ENCODE assay signal across 8 cellular contexts in the genomic region with DNA sequence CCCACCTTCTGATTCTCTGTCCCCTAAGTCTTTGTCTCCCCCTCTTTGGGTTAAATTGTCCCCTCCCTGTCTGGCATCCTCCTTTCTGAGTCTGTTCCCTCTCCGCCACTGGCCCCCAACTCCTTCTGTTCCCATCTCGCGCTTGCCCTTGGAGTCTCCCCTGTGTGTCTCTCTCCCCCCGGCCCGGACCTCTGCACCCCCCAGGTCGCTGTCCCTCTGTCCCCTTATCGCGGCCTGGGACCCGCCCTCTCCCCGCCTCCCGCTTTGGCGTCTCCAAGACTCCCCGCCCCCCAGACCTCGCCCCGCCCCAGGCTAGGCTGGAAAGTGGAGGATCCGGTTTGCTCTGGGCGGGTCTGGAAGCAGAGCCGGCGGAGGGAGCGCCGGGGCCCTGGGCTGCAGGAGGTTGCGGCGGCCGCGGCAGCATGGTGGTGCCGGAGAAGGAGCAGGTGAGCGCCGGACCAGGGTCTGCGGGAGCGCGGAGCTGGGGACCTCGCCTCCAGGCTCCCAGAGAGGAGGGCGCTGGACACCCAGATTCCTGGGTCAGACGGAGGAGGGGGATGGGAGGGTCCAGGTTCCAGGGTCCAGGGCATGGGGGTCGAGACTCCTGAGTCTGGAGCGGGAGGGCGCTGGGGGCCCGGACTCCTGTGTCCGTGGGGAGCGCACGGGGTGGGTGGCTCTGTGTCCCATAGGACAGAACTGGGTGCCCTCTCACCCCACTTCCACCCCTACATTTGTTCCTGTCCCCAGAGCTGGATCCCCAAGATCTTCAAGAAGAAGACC. TPM values are rescaled to one million over a fixed set of nuclear protein-coding genes. Genes with fewer than 3 reads are reported as not detected.
A peak's percentile ranks its signal among the peaks of the same experiment; 100 is the strongest.
DNase-seq lines count a peak whose midpoint lies in the region; ATAC-seq, FAIRE-seq and TF ChIP-seq lines count a peak whose summit lies in the region.

A gene (plus strand): TSS at position 348 of the 780 bp plus-strand sequence. CDS start 75 bp downstream, at position 423.

- no peak for FAIRE-seq in HepG2 (lab: Jason Lieb, UNC)

- 3% methylated on average over 25 of the region's 41 CpGs for WGBS in HepG2 (ENCODE audit: low lambda C conversion rate)

- no TSS peak for BruUV-seq in HepG2 (replicated peaks; lab: Mats Ljungman, UMichigan)

- H3K27me3 ChIP-seq in WERI-Rb-1 (ENCODE audit: insufficient read depth, low read depth, severe bottlenecking): no peaks in the 10 kb centered on the region
- H3K27me3 ChIP-seq in duodenal mucosa (ENCODE audit: control insufficient read depth in 1 of 2, insufficient read depth in 2 of 2, low read length in 2 of 2): no peaks in the 10 kb centered on the region
- no peaks in the 10 kb centered on the region; a peak in 2 of 5 replicates for H3K27me3 ChIP-seq in HepG2 (ENCODE audit: control insufficient read depth in 1 of 2, insufficient read depth in 2 of 2, low read length in 2 of 2)

- TF ChIP-seq EP300 in HepG2 (IDR thresholded peaks at IDR 0.05; ENCODE audit: low read depth in 2 of 2, low read length in 2 of 2): no peak
- TF ChIP-seq EP300 in HepG2 (CRISPR knock-in tag; IDR thresholded peaks at IDR 0.05; ENCODE audit: borderline replicate concordance): no peak

- H3K9me3 ChIP-seq in WERI-Rb-1 (ENCODE audit: severe bottlenecking): no peaks in the 10 kb centered on the region
- H3K9me3 ChIP-seq in duodenal mucosa (ENCODE audit: control insufficient read depth in 1 of 2, low read length in 2 of 2): no peaks in the 10 kb centered on the region
- H3K9me3 ChIP-seq in HepG2 (ENCODE audit: low read length): no peaks in the 10 kb centered on the region

- H3K4me1 ChIP-seq in duodenal mucosa (ENCODE audit: control insufficient read depth in 1 of 2, insufficient read depth in 2 of 2, low read length in 2 of 2) (peaks cover 17 to 28% of the 10 kb centered on the region in 2 donors), HepG2 (ENCODE audit: insufficient read depth, low read length) (peaks cover 56% of the 10 kb centered on the region)

- H3K9ac ChIP-seq in duodenal mucosa (ENCODE audit: low read depth in 1 of 2, low read length in 2 of 2) (peak within 1 kb of the TSS; percentile 77 to 86), HepG2 (ENCODE audit: insufficient read depth, low read depth, low read length) (peak within 1 kb of the TSS; percentile 64)

- H3K27ac ChIP-seq in WERI-Rb-1 (peak within 1 kb of the TSS; percentile 71), duodenal mucosa (ENCODE audit: low read depth, low read length) (peak within 1 kb of the TSS; percentile 93), HepG2 (ENCODE audit: extremely low read length, insufficient read depth, low read length) (peak within 1 kb of the TSS; percentile 48)

- TF ChIP-seq RAD21 in HepG2 (CRISPR knock-in tag; IDR thresholded peaks at IDR 0.05): no peak

- peak; percentile 80 for DNase-seq in G401 (ENCODE audit: low spot score)
- peak; percentile 90 for DNase-seq in NCI-H2029 (lab: John Stamatoyannopoulos, UW)
- peak; percentile 94 for DNase-seq in WERI-Rb-1
- peak; percentile 61 for DNase-seq in HepG2 (ENCODE audit: low spot score)
- peak; percentile 63 to 78 for DNase-seq in stimulated activated CD4-positive, alpha-beta T cell treated with anti-CD3 and anti-CD28 coated beads, Interleukin-2, amount 100 ng/mL, for 24 hours
- no peak for DNase-seq in middle frontal gyrus (ENCODE audit: extremely low spot score, low spot score)

- no peak within 1 kb of the TSS for H2AFZ ChIP-seq in HepG2 (ENCODE audit: low read length)

- TF ChIP-seq POLR2A in HepG2 (IDR thresholded peaks at IDR 0.05; ENCODE audit: insufficient read depth in 1 of 2, low read depth in 2 of 2, low read length in 2 of 2): peak in 1 of 2 experiments; percentile 87; a peak in 2 of 4 replicates

- no peaks in the 10 kb centered on the region; the same call in 1 of the 2 replicates for H3K36me3 ChIP-seq in WERI-Rb-1
- no peaks in the 10 kb centered on the region for H3K36me3 ChIP-seq in duodenal mucosa (ENCODE audit: control insufficient read depth in 1 of 2, insufficient read depth in 2 of 2, low read length in 2 of 2)
- no peaks in the 10 kb centered on the region for H3K36me3 ChIP-seq in HepG2 (replicated peaks in 1 of 2; ENCODE audit: control insufficient read depth in 1 of 2, insufficient read depth in 2 of 2, low read length in 2 of 2)

- H4K20me1 ChIP-seq in HepG2 (ENCODE audit: insufficient read depth, low read length): no peaks in the 10 kb centered on the region

- H3K79me2 ChIP-seq in HepG2 (ENCODE audit: insufficient read depth, low read length): no peaks in the 10 kb centered on the region

- TF ChIP-seq CTCF in WERI-Rb-1 (IDR thresholded peaks at IDR 0.05; ENCODE audit: low read depth, low read length): no peak
- TF ChIP-seq CTCF in HepG2 (CRISPR knock-in tag; IDR thresholded peaks at IDR 0.05): no peak

- peak; percentile 83 for ATAC-seq in HepG2
- ATAC-seq in HG03457 (IDR thresholded peaks at IDR 0.05; ENCODE audit: unreplicated experiment): no peak

- in situ Hi-C loops in G401 (cut with HindIII; ENCODE audit: low sequenced_read_pairs): no loop called here
- in situ Hi-C loops in HepG2 (cut with HindIII; ENCODE audit: extremely low pct_ligation_motif_present, low pct_unique_long_range_greater_than_20kb): loop anchor here (5.0 kb wide), 1 partner anchor 40 kb away; no protein-coding TSS in a partner anchor

- intact Hi-C loops in HepG2 (cut with micrococcal nuclease; ENCODE audit: unreplicated experiment): loop anchor here (10.0 kb wide), 1 partner anchor 47 kb away; no protein-coding TSS in a partner anchor

- peak within 1 kb of the TSS; percentile 82 for H3K4me3 ChIP-seq in WERI-Rb-1 (ENCODE audit: low read depth, low read length)
- peak within 1 kb of the TSS; percentile 73 to 79 for H3K4me3 ChIP-seq in duodenal mucosa (ENCODE audit: low read depth in 1 of 2, low read length in 2 of 2)
- peak within 1 kb of the TSS; percentile 72 to 81 (median 73) for H3K4me3 ChIP-seq in HepG2 (replicated peaks in 1 of 3; ENCODE audit: insufficient read depth in 1 of 3, low read depth in 2 of 3, low read length in 3 of 3)

- POLR2A ChIA-PET in HepG2 (lab: Yijun Ruan, JAX): no interaction called here

- H3K4me2 ChIP-seq in HepG2 (ENCODE audit: low read depth, low read length): peak within 1 kb of the TSS; percentile 79

- CTCF ChIA-PET in HepG2 (lab: Yijun Ruan, JAX; ENCODE audit: low intra/inter-chr PET ratio, low total read pairs): no interaction called here

TF ChIP-seq in HepG2, 621 proteins besides CTCF, POLR2A, EP300 and RAD21 (continues in another document):
- TF ChIP-seq RARG (CRISPR knock-in tag; IDR thresholded peaks at IDR 0.05; ENCODE audit: low read depth) (no peak), DMAP1 (CRISPR knock-in tag; IDR thresholded peaks at IDR 0.05) (no peak)
- TF ChIP-seq, protein P1, sequence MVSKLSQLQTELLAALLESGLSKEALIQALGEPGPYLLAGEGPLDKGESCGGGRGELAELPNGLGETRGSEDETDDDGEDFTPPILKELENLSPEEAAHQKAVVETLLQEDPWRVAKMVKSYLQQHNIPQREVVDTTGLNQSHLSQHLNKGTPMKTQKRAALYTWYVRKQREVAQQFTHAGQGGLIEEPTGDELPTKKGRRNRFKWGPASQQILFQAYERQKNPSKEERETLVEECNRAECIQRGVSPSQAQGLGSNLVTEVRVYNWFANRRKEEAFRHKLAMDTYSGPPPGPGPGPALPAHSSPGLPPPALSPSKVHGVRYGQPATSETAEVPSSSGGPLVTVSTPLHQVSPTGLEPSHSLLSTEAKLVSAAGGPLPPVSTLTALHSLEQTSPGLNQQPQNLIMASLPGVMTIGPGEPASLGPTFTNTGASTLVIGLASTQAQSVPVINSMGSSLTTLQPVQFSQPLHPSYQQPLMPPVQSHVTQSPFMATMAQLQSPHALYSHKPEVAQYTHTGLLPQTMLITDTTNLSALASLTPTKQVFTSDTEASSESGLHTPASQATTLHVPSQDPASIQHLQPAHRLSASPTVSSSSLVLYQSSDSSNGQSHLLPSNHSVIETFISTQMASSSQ (IDR thresholded peaks at IDR 0.05; ENCODE audit: low read depth): no peak
- TF ChIP-seq, protein P1 (CRISPR knock-in tag; IDR thresholded peaks at IDR 0.05; ENCODE audit: borderline replicate concordance): no peak

RNA-seq across cellular contexts. Expression of the gene that starts here (rescaled TPM):
- total RNA-seq in G401 (2014; rRNA removed; shearing (Covaris generic)): 17.5 and 18.6 TPM in 2 replicates
- total RNA-seq in HepG2 (2016; rRNA removed; fragmentation: Illumina TruSeq; extraction: Trizol): 1.7 and 1.9 TPM in 2 replicates
- 0.91 and 1.1 TPM in 2 replicates for total RNA-seq in HepG2 (2016; cell fraction: cytosol; rRNA removed; fragmentation: Illumina TruSeq; extraction: Trizol; ENCODE audit: low read depth)
- total RNA-seq in HepG2 (2016; cell fraction: insoluble cytoplasmic fraction; rRNA removed; fragmentation: Illumina TruSeq; extraction: Trizol): 1.2 and 1.5 TPM in 2 replicates
- 1.2 and 1.6 TPM in 2 replicates for total RNA-seq in HepG2 (2016; cell fraction: membrane; rRNA removed; fragmentation: Illumina TruSeq; extraction: Trizol)
- total RNA-seq in HepG2 (2016; cell fraction: nucleus; rRNA removed; fragmentation: Illumina TruSeq; extraction: Trizol): 3.3 and 3.9 TPM in 2 replicates
- polyA plus RNA-seq in HepG2 (2011; rRNA removed): 4.3 and 6.3 TPM in 2 replicates
- polyA plus RNA-seq in HepG2 (2011; cell fraction: cytosol; rRNA removed): 3.2 and 3.5 TPM in 2 replicates
- 27.5 and 33.2 TPM in 2 replicates for polyA plus RNA-seq in HepG2 (2011; cell fraction: nucleus; rRNA removed)
- polyA plus RNA-seq in HepG2 (2012): 6.3 and 7.5 TPM in 2 replicates
- 0.50 and 0.69 TPM in 2 replicates for polyA plus RNA-seq in HepG2 (2016; cell fraction: cytosol; fragmentation: Illumina TruSeq; extraction: Trizol; ENCODE audit: low read depth)
- polyA plus RNA-seq in HepG2 (2016; cell fraction: insoluble cytoplasmic fraction; fragmentation: Illumina TruSeq; extraction: Trizol; ENCODE audit: low read depth): 0.73 and 1.3 TPM in 2 replicates
- polyA plus RNA-seq in HepG2 (2016; cell fraction: membrane; fragmentation: Illumina TruSeq; extraction: Trizol; ENCODE audit: low read depth): 1.1 TPM in 2 replicates
- polyA plus RNA-seq in HepG2 (2016; cell fraction: nucleus; fragmentation: Illumina TruSeq; extraction: Trizol; ENCODE audit: insufficient read depth, low read depth): 6.3 and 6.9 TPM in 2 replicates
- polyA minus RNA-seq in HepG2 (2011; rRNA and poly(A)+ RNA removed; ENCODE audit: low replicate concordance): 4.8 and 7.6 TPM in 2 replicates
- 1.8 and 3.2 TPM in 2 replicates for polyA minus RNA-seq in HepG2 (2011; cell fraction: cytosol; rRNA and poly(A)+ RNA removed)
- polyA minus RNA-seq in HepG2 (2011; cell fraction: nucleus; rRNA and poly(A)+ RNA removed): 5.5 and 6.3 TPM in 2 replicates
